12 cellular contexts compared by ENCODE assay signal in the genomic region with DNA sequence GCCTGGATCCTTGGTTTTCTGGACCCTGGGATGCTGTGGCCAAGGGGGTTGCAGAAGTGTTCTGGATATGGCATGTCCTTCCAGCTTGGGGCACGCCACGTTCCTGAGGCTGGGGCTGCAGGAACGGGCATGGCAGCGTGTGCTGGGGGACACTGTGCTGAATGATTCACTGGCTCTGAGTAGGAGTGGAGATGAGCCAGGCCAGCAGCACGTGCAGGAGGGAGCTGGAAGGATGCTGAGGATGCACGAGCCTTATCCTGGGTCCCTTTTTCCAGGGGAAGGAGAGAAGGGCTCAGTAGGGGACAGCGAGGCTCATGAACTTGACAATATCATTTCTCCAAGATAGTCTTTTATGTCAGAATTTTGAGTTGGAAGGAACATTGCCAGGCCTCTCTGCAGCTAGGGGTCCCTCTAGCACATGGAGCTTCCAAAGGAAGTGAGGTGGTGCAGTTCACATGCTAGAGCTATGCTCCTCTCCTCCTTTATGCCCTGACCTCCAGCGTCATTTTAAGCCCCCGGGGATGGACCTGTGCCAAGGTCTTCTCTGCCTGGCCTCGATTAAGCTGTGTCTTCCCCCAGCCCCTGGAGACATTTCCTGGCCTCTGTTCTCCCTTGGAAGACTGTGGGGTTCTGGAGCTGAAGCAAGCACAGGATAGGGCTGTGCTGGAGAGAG.
DNase-seq lines count a peak whose midpoint lies in the region; ATAC-seq, FAIRE-seq and TF ChIP-seq lines count a peak whose summit lies in the region.
"Had no signal": no experiment of that assay in that cellular context is flagged by ENCODE, and none has a peak within 500 bp of the region (broad histone marks: within the 10 kb centered on the region; RNA-seq: fewer than 3 reads in every experiment).

No MANE protein-coding gene starts in this region.

- H4K20me1 ChIP-seq in DOHH2 (ENCODE audit: control insufficient read depth, insufficient read depth, low read depth, low read length) (no peaks in the 10 kb centered on the region), Karpas-422 (ENCODE audit: insufficient read depth, low read depth, low read length) (no peaks in the 10 kb centered on the region), keratinocyte (ENCODE audit: control insufficient read depth, extremely low read depth, insufficient read depth, low read length) (peaks cover 3% of the 10 kb centered on the region)

- H3K9me3 ChIP-seq in DOHH2 (ENCODE audit: control insufficient read depth, insufficient read depth, low read length) (no peaks in the 10 kb centered on the region), Karpas-422 (ENCODE audit: low read length) (no peaks in the 10 kb centered on the region), keratinocyte (ENCODE audit: control insufficient read depth, low read depth, low read length) (no peaks in the 10 kb centered on the region), upper lobe of right lung (no peaks in the 10 kb centered on the region)
- H3K9me3 ChIP-seq: body of pancreas, thyroid gland had no signal

- H3K27ac ChIP-seq in DOHH2 (ENCODE audit: low read depth, low read length) (no peak overlapping the region), Karpas-422 (ENCODE audit: low read length) (no peak overlapping the region), keratinocyte (ENCODE audit: control insufficient read depth, insufficient read depth, low read length) (no peak overlapping the region), upper lobe of right lung (no peak overlapping the region)
- H3K27ac ChIP-seq: body of pancreas, thyroid gland had no signal

- H2AFZ ChIP-seq in Karpas-422 (ENCODE audit: low read length), result no peak overlapping the region
- no peak overlapping the region for H2AFZ ChIP-seq in keratinocyte (ENCODE audit: control insufficient read depth, low read length)

- intact Hi-C loops in upper lobe of right lung (cut with DNase I), result no loop called here

- H3K27ac Mint-ChIP-seq in central memory CD8-positive, alpha-beta T cell (ENCODE audit: low read depth), result peak overlapping the region; percentile 61
- H3K27ac Mint-ChIP-seq in T-helper 2 cell treated with Interferon-gamma antibody and Interleukin-4, amounts not matched to agents 5 μg/mL and 100 μg/mL, for 36 hours, result no peak overlapping the region

- ATAC-seq in central memory CD8-positive, alpha-beta T cell (replicated peaks; ENCODE audit: extremely low read depth, poor library complexity, severe bottlenecking), result no peak
- no peak for ATAC-seq in upper lobe of right lung
- ATAC-seq: body of pancreas had no signal

- H3K36me3 ChIP-seq in DOHH2 (ENCODE audit: control insufficient read depth, low read length) (no peaks in the 10 kb centered on the region), Karpas-422 (ENCODE audit: insufficient read depth, low read length) (no peaks in the 10 kb centered on the region), keratinocyte (ENCODE audit: control insufficient read depth in 2 of 2, extremely low read depth in 1 of 2, insufficient read depth in 2 of 2, low read length in 2 of 2) (peaks cover 2 to 10% of the 10 kb centered on the region in 2 experiments), upper lobe of right lung (no peaks in the 10 kb centered on the region)
- H3K36me3 ChIP-seq: thyroid gland had no signal

- no peaks in the 10 kb centered on the region for H3K27me3 ChIP-seq in DOHH2 (ENCODE audit: control insufficient read depth, low read length)
- no peaks in the 10 kb centered on the region for H3K27me3 ChIP-seq in Karpas-422 (ENCODE audit: low read length)
- no peaks in the 10 kb centered on the region for H3K27me3 ChIP-seq in keratinocyte (ENCODE audit: control insufficient read depth, extremely low read depth, insufficient read depth, low read length)
- no peaks in the 10 kb centered on the region for H3K27me3 ChIP-seq in upper lobe of right lung
- H3K27me3 ChIP-seq: body of pancreas, thyroid gland had no signal

- H3K4me2 ChIP-seq in DOHH2 (ENCODE audit: low read length) (no peak overlapping the region), Karpas-422 (ENCODE audit: low read depth, low read length, poor library complexity, severe bottlenecking) (no peak overlapping the region), keratinocyte (ENCODE audit: control insufficient read depth, extremely low read depth, insufficient read depth, low read depth, low read length) (no peak overlapping the region)

- dilution Hi-C loops in keratinocyte (cut with MboI; ENCODE audit: extremely low pct_ligation_motif_present, low sequenced_read_pairs), result no loop called here

- H3K9me3 Mint-ChIP-seq in central memory CD8-positive, alpha-beta T cell, result no peaks in the 10 kb centered on the region
- no peaks in the 10 kb centered on the region for H3K9me3 Mint-ChIP-seq in T-helper 2 cell treated with Interferon-gamma antibody and Interleukin-4, amounts not matched to agents 5 μg/mL and 100 μg/mL, for 36 hours
- H3K9me3 Mint-ChIP-seq: CD4-positive, alpha-beta memory T cell had no signal

- DNase-seq in Karpas-422 (peak; percentile 55), keratinocyte (ENCODE audit: low read depth, low spot score) (no peak), upper lobe of right lung (no peak), NCI-H146 treated with DMSO at 0.1 percent for 48 hours (lab: John Stamatoyannopoulos, UW; ENCODE audit: unreplicated experiment) (no peak)
- DNase-seq in central memory CD8-positive, alpha-beta T cell (ENCODE audit: low spot score in 2 of 2), result no peak
- no peak for DNase-seq in T-helper 2 cell treated with Interferon-gamma antibody and Interleukin-4, amounts not matched to agents 5 μg/mL and 100 μg/mL, for 36 hours (ENCODE audit: low spot score)
- no peak for DNase-seq in NK-92 treated with Interleukin-12 subunit alpha and Interleukin-12 subunit beta, amount 100 ng/mL, for 24 hours (lab: John Stamatoyannopoulos, UW)
- DNase-seq: body of pancreas; CD4-positive, alpha-beta memory T cell; thyroid gland had no signal

- peaks cover 7% of the 10 kb centered on the region; the same call in 1 of the 2 replicates for H3F3A ChIP-seq in DOHH2 (ENCODE audit: control insufficient read depth, insufficient read depth)

- H3K4me3 ChIP-seq in DOHH2 (ENCODE audit: low read length) (no peak overlapping the region), Karpas-422 (ENCODE audit: low read length) (no peak overlapping the region), keratinocyte (ENCODE audit: control insufficient read depth in 2 of 3, extremely low read depth in 1 of 3, insufficient read depth in 2 of 3, low read depth in 1 of 3, low read length in 3 of 3) (no peak overlapping the region), upper lobe of right lung (no peak overlapping the region)
- H3K4me3 ChIP-seq: body of pancreas, thyroid gland had no signal

- H3K4me3 Mint-ChIP-seq in central memory CD8-positive, alpha-beta T cell, result no peak overlapping the region
- no peak overlapping the region for H3K4me3 Mint-ChIP-seq in T-helper 2 cell treated with Interferon-gamma antibody and Interleukin-4, amounts not matched to agents 5 μg/mL and 100 μg/mL, for 36 hours
- H3K4me3 Mint-ChIP-seq: CD4-positive, alpha-beta memory T cell had no signal

- FAIRE-seq in keratinocyte (lab: Jason Lieb, UNC), result peak; percentile 17
- FAIRE-seq: G401.6 had no signal

- no peak overlapping the region for H3K9ac ChIP-seq in Karpas-422 (ENCODE audit: low read length)
- no peak overlapping the region for H3K9ac ChIP-seq in keratinocyte (ENCODE audit: control insufficient read depth, extremely low read depth, insufficient read depth, low read length)

- no peaks in the 10 kb centered on the region for H3K27me3 Mint-ChIP-seq in central memory CD8-positive, alpha-beta T cell
- H3K27me3 Mint-ChIP-seq in T-helper 2 cell treated with Interferon-gamma antibody and Interleukin-4, amounts not matched to agents 5 μg/mL and 100 μg/mL, for 36 hours (ENCODE audit: low read depth), result no peaks in the 10 kb centered on the region
- H3K27me3 Mint-ChIP-seq: CD4-positive, alpha-beta memory T cell had no signal

- peaks cover 37% of the 10 kb centered on the region for H3K4me1 ChIP-seq in DOHH2 (ENCODE audit: control insufficient read depth, low read length)
- peaks cover 23% of the 10 kb centered on the region for H3K4me1 ChIP-seq in Karpas-422 (ENCODE audit: low read length)
- H3K4me1 ChIP-seq in keratinocyte (ENCODE audit: control insufficient read depth, extremely low read depth, insufficient read depth, low read length), result peaks cover 3% of the 10 kb centered on the region
- H3K4me1 ChIP-seq in upper lobe of right lung, result no peaks in the 10 kb centered on the region
- H3K4me1 ChIP-seq: body of pancreas, thyroid gland had no signal

- H3K9me1 ChIP-seq in keratinocyte (ENCODE audit: control insufficient read depth, extremely low read depth, insufficient read depth, low read length), result no peaks in the 10 kb centered on the region

- H3K9me2 ChIP-seq in DOHH2 (replicated peaks; ENCODE audit: control insufficient read depth, low read length), result no peaks in the 10 kb centered on the region
- H3K9me2 ChIP-seq in Karpas-422 (replicated peaks; ENCODE audit: insufficient read depth, low read length), result no peaks in the 10 kb centered on the region

- peaks cover 41% of the 10 kb centered on the region for H3K4me1 Mint-ChIP-seq in central memory CD8-positive, alpha-beta T cell
- no peaks in the 10 kb centered on the region for H3K4me1 Mint-ChIP-seq in T-helper 2 cell treated with Interferon-gamma antibody and Interleukin-4, amounts not matched to agents 5 μg/mL and 100 μg/mL, for 36 hours (ENCODE audit: low read depth)

- H3K36me3 Mint-ChIP-seq in central memory CD8-positive, alpha-beta T cell (ENCODE audit: insufficient read depth), result peaks cover 13% of the 10 kb centered on the region
- H3K36me3 Mint-ChIP-seq in T-helper 2 cell treated with Interferon-gamma antibody and Interleukin-4, amounts not matched to agents 5 μg/mL and 100 μg/mL, for 36 hours (ENCODE audit: low read depth), result peaks cover 1% of the 10 kb centered on the region

- TF ChIP-seq CTCF in DOHH2 (IDR thresholded peaks at IDR 0.05; ENCODE audit: low read depth, low read length, poor library complexity, severe bottlenecking) (peak; percentile 47), keratinocyte (optimal IDR thresholded peaks at IDR 0.05 in 1 of 3, IDR thresholded peaks at IDR 0.05 in 1 of 3, conservative IDR thresholded peaks at IDR 0.05 in 1 of 3; ENCODE audit: extremely low read depth in 1 of 3, insufficient read depth in 2 of 3, low read length in 3 of 3) (peak in 1 of 3 experiments; percentile 24), upper lobe of right lung (IDR thresholded peaks at IDR 0.05) (no peak)

- H3K79me2 ChIP-seq in DOHH2 (ENCODE audit: control insufficient read depth, low read length), result no peaks in the 10 kb centered on the region
- H3K79me2 ChIP-seq in Karpas-422 (ENCODE audit: low read length), result no peaks in the 10 kb centered on the region
- H3K79me2 ChIP-seq in keratinocyte (ENCODE audit: control insufficient read depth, insufficient read depth, low read length), result no peaks in the 10 kb centered on the region
